ENCODE assay signal across 11 cellular contexts in the genomic region with DNA sequence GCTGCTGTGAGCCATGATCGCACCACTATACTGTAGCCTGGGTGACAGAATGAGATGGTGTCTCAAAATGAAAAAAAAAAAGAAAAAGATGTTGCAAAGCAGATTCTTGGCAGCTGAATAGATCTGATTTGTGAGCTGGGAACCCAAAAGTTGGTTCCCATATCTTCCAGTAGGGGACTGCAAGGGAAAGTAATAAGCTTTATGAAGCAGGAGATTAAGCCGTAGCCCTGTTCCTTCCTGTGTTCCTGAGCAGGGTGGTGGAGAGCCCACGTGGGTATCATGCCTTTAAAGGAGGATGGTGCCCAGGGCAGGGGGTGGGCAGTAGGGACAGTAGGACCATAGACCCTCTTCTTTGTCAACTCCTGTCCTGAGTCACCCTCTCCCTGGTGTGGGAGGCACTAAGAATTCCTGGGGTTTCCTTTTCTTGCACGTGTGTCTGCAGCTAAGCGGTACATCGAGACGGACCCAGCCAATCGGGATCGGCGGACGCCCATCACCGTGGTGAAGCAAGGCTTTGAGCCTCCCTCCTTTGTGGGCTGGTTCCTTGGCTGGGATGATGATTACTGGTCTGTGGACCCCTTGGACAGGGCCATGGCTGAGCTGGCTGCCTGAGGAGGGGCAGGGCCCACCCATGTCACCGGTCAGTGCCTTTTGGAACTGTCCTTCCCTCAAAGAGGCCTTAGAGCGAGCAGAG. TPM values are rescaled to one million over a fixed set of nuclear protein-coding genes. Genes with fewer than 3 reads are reported as not detected.
DNase-seq lines count a peak whose midpoint lies in the region; ATAC-seq and TF ChIP-seq lines count a peak whose summit lies in the region.
"Had no signal": no experiment of that assay in that cellular context is flagged by ENCODE, and none has a peak within 500 bp of the region (broad histone marks: within the 10 kb centered on the region; RNA-seq: fewer than 3 reads in every experiment).

No MANE protein-coding gene starts in this region.

- peaks cover 38% of the 10 kb centered on the region for H3K36me3 Mint-ChIP-seq in endodermal cell (ENCODE audit: low read depth)

- no peak overlapping the region for H3K4me3 Mint-ChIP-seq in endodermal cell
- H3K4me3 Mint-ChIP-seq: stimulated activated naive CD8-positive, alpha-beta T cell treated with anti-CD3 and anti-CD28 coated beads, Interleukin-15, Interleukin-2, amounts not matched to agents 100 ng/mL and 50 ng/mL, for 24 hours had no signal

- H2BK5ac ChIP-seq in mesenchymal stem cell (ENCODE audit: low read depth, low read length, poor library complexity, severe bottlenecking), result no peak overlapping the region

- H3K14ac ChIP-seq in mesenchymal stem cell (ENCODE audit: low read length in 2 of 2), result no peak overlapping the region

- no peak overlapping the region for H3K4me3 ChIP-seq in PC-9
- no peak overlapping the region for H3K4me3 ChIP-seq in endodermal cell (ENCODE audit: low read length)
- H3K4me3 ChIP-seq in mesenchymal stem cell (ENCODE audit: insufficient read depth in 1 of 2, low read depth in 1 of 2, low read length in 2 of 2), result no peak overlapping the region
- H3K4me3 ChIP-seq in upper lobe of left lung, result no peak overlapping the region

- H3K79me2 ChIP-seq in PC-9 (ENCODE audit: low read depth), result no peaks in the 10 kb centered on the region

- H3K27me3 ChIP-seq in PC-9 (ENCODE audit: insufficient read depth, low read depth), result no peaks in the 10 kb centered on the region
- H3K27me3 ChIP-seq in endodermal cell (ENCODE audit: control insufficient read depth, insufficient read depth, low read length, poor library complexity, severe bottlenecking), result no peaks in the 10 kb centered on the region
- no peaks in the 10 kb centered on the region for H3K27me3 ChIP-seq in mesenchymal stem cell (ENCODE audit: control insufficient read depth in 1 of 2, insufficient read depth in 1 of 2, low read length in 2 of 2)
- H3K27me3 ChIP-seq in upper lobe of left lung, result no peaks in the 10 kb centered on the region

- H2BK12ac ChIP-seq in mesenchymal stem cell (ENCODE audit: low read length in 2 of 2), result no peak overlapping the region

- no peak overlapping the region for H3K27ac ChIP-seq in PC-9
- no peak overlapping the region for H3K27ac ChIP-seq in endodermal cell (ENCODE audit: low read depth, low read length)
- H3K27ac ChIP-seq in mesenchymal stem cell (ENCODE audit: low read length, poor library complexity, severe bottlenecking), result no peak overlapping the region
- H3K27ac ChIP-seq in upper lobe of left lung, result peak overlapping the region; percentile 50 to 73 (median 66)
- H3K27ac ChIP-seq: KMS-11 had no signal

- no peak overlapping the region for H2BK120ac ChIP-seq in mesenchymal stem cell (ENCODE audit: low read depth, low read length)

- H3F3A ChIP-seq in PC-9 (ENCODE audit: insufficient read depth, low read depth), result 0 out of 2 replicates have a peak, but pooled peaks cover 9% of the 10 kb centered on the region

- H4K91ac ChIP-seq in mesenchymal stem cell (ENCODE audit: low read length), result no peak overlapping the region

- WGBS in endodermal cell (ENCODE audit: insufficient coverage in 1 of 2, insufficient read length in 1 of 2), 2 experiments, result 93 to 96% methylated on average over 10 to 13 of the region's 14 CpGs
- WGBS in mesenchymal stem cell, result 93% methylated on average over 12 of the region's 14 CpGs
- 70 to 71% methylated on average over 10 to 14 of the region's 14 CpGs for WGBS in upper lobe of left lung, 2 donors

- H3K79me1 ChIP-seq in mesenchymal stem cell (replicated peaks; ENCODE audit: low read length, poor library complexity, severe bottlenecking), result peaks cover 18% of the 10 kb centered on the region

- no peak overlapping the region for H2BK15ac ChIP-seq in mesenchymal stem cell (ENCODE audit: low read depth, poor library complexity, severe bottlenecking)

- no peaks in the 10 kb centered on the region for H3K9me3 Mint-ChIP-seq in endodermal cell
- H3K9me3 Mint-ChIP-seq: stimulated activated naive CD8-positive, alpha-beta T cell treated with anti-CD3 and anti-CD28 coated beads, Interleukin-15, Interleukin-2, amounts not matched to agents 100 ng/mL and 50 ng/mL, for 24 hours had no signal

- H3K4ac ChIP-seq in mesenchymal stem cell (ENCODE audit: low read depth in 1 of 2, low read length in 2 of 2), result no peak overlapping the region

- CTCF ChIA-PET in PC-9 (lab: Charles Lee), result no interaction called here

- H3K9me3 ChIP-seq in PC-9 (ENCODE audit: insufficient read depth, low read depth), result no peaks in the 10 kb centered on the region
- no peaks in the 10 kb centered on the region for H3K9me3 ChIP-seq in endodermal cell (ENCODE audit: control insufficient read depth, low read length)
- no peaks in the 10 kb centered on the region for H3K9me3 ChIP-seq in mesenchymal stem cell (ENCODE audit: control insufficient read depth, low read length)
- no peaks in the 10 kb centered on the region for H3K9me3 ChIP-seq in upper lobe of left lung

- H4K20me1 ChIP-seq in PC-9 (ENCODE audit: insufficient read depth), result no peaks in the 10 kb centered on the region

- DNase-seq in PC-9 (no peak), endodermal cell (no peak), mesenchymal stem cell (peak; percentile 64), upper lobe of left lung (peak in 1 of 2 donors; percentile 77)
- DNase-seq in activated T-cell treated with anti-CD3 and anti-CD28 coated beads, Interleukin-2, amount 50 U/mL, for 48 hours, result no peak
- DNase-seq in stimulated activated naive CD4-positive, alpha-beta T cell (lab: John Stamatoyannopoulos, UW), result no peak
- DNase-seq: SHP77 treated with DMSO at 0.1 percent for 48 hours had no signal

- POLR2A ChIA-PET in PC-9 (lab: Charles Lee; ENCODE audit: unreplicated experiment), result no interaction called here

- H3K36me3 ChIP-seq in PC-9 (ENCODE audit: low read depth) (no peaks in the 10 kb centered on the region), endodermal cell (ENCODE audit: control insufficient read depth, insufficient read depth, low read length) (peaks cover 19% of the 10 kb centered on the region), mesenchymal stem cell (ENCODE audit: control insufficient read depth in 1 of 2, insufficient read depth in 2 of 2, low read depth in 1 of 2, low read length in 2 of 2) (peaks cover 69 to 94% of the 10 kb centered on the region in 2 experiments), upper lobe of left lung (peaks cover 30 to 99% (median 71%) of the 10 kb centered on the region in 4 donors)

- H3K23ac ChIP-seq in mesenchymal stem cell (ENCODE audit: low read length in 2 of 2), result no peak overlapping the region

- no peaks in the 10 kb centered on the region for H3K4me1 Mint-ChIP-seq in endodermal cell

- H3K9ac ChIP-seq in endodermal cell (ENCODE audit: extremely low read depth, low read length, poor library complexity, severe bottlenecking) (no peak overlapping the region), mesenchymal stem cell (ENCODE audit: low read length) (peak overlapping the region; percentile 43)
- H3K9ac ChIP-seq: KMS-11 had no signal

- no TSS peak for BruUV-seq in PC-9 (replicated peaks; lab: Mats Ljungman, UMichigan)

- H3K18ac ChIP-seq in mesenchymal stem cell (ENCODE audit: low read depth in 1 of 2, low read length in 2 of 2), result no peak overlapping the region

- H3K4me2 ChIP-seq in PC-9 (no peak overlapping the region), mesenchymal stem cell (ENCODE audit: low read length, poor library complexity, severe bottlenecking) (no peak overlapping the region)
- H3K4me2 ChIP-seq: KMS-11 had no signal

- no peak overlapping the region for H2AFZ ChIP-seq in PC-9
- no peak overlapping the region for H2AFZ ChIP-seq in mesenchymal stem cell (ENCODE audit: low read depth, low read length)

- intact Hi-C loops in PC-9 (cut with micrococcal nuclease; ENCODE audit: unreplicated experiment), result no loop called here

- no peak for TF ChIP-seq POLR2A in upper lobe of left lung (IDR thresholded peaks at IDR 0.05)

- no peaks in the 10 kb centered on the region for H3K9me2 ChIP-seq in PC-9 (ENCODE audit: insufficient read depth)

- H3K27me3 Mint-ChIP-seq in endodermal cell (ENCODE audit: insufficient read depth), result no peaks in the 10 kb centered on the region
- H3K27me3 Mint-ChIP-seq: stimulated activated naive CD8-positive, alpha-beta T cell treated with anti-CD3 and anti-CD28 coated beads, Interleukin-15, Interleukin-2, amounts not matched to agents 100 ng/mL and 50 ng/mL, for 24 hours had no signal

- TF ChIP-seq CTCF in PC-9 (conservative IDR thresholded peaks at IDR 0.05) (peak; percentile 47; the same call in 1 of the 2 replicates), endodermal cell (conservative IDR thresholded peaks at IDR 0.05) (peak; percentile 59), upper lobe of left lung (IDR thresholded peaks at IDR 0.05) (peak in 4 of 6 experiments; percentile 14 to 41 (median 26))

- H2AK5ac ChIP-seq in mesenchymal stem cell (ENCODE audit: low read length, severe bottlenecking), result no peak overlapping the region

- H3K27ac Mint-ChIP-seq in endodermal cell, result no peak overlapping the region
- H3K27ac Mint-ChIP-seq: stimulated activated naive CD8-positive, alpha-beta T cell treated with anti-CD3 and anti-CD28 coated beads, Interleukin-15, Interleukin-2, amounts not matched to agents 100 ng/mL and 50 ng/mL, for 24 hours had no signal

- H4K8ac ChIP-seq in mesenchymal stem cell (ENCODE audit: low read length), result peak overlapping the region; percentile 2

- ATAC-seq in upper lobe of left lung (ENCODE audit: low FRiP score in 2 of 2), result peak in 1 of 2 donors; percentile 31
- ATAC-seq in GM18517 (IDR thresholded peaks at IDR 0.05; ENCODE audit: unreplicated experiment), result no peak
- ATAC-seq: esophagus mucosa had no signal

- TF ChIP-seq EP300 in upper lobe of left lung (IDR thresholded peaks at IDR 0.05), result no peak

- H3K4me1 ChIP-seq in PC-9 (replicated peaks; ENCODE audit: insufficient read depth), result peaks cover 20% of the 10 kb centered on the region
- no peaks in the 10 kb centered on the region for H3K4me1 ChIP-seq in endodermal cell (ENCODE audit: control insufficient read depth, insufficient read depth, low read length)
- H3K4me1 ChIP-seq in mesenchymal stem cell (ENCODE audit: control insufficient read depth, insufficient read depth, low read depth, low read length), result no peaks in the 10 kb centered on the region
- peaks cover 19 to 31% (median 24%) of the 10 kb centered on the region in 4 donors for H3K4me1 ChIP-seq in upper lobe of left lung

RNA-seq across cellular contexts. Expression of a gene that starts 37.9 kb away (rescaled TPM):
- 7.1 and 7.6 TPM in 2 replicates for total RNA-seq in PC-9 (2021)
- total RNA-seq in endodermal cell, result 10 to 100 TPM; 26.6 to 35.6 TPM
- 13.8 TPM for polyA plus RNA-seq in endodermal cell (2013, experiment 1 of 2)
- polyA plus RNA-seq in endodermal cell (2013, experiment 2 of 2), result 13.0 TPM
- 298 TPM for polyA plus RNA-seq in mesenchymal stem cell (2013, experiment 1 of 2)
- 315 TPM for polyA plus RNA-seq in mesenchymal stem cell (2013, experiment 2 of 2)
- total RNA-seq in upper lobe of left lung, result 100 to 1,000 TPM in 5 of 6 donors, 10 to 100 TPM in 1; 96.4 to 480 (median 362) TPM

Comparison
In these comparisons a context has a peak if more than half of its experiments do, and no peak if none do; other contexts are left out.
1. H3K27ac ChIP-seq: peak in upper lobe of left lung (4 of 4); none in PC-9 (single experiment), endodermal cell (single experiment) and mesenchymal stem cell (single experiment).
2. Peak in every context shown above with its lines, with median percentiles within 50 percentile points of each other: CTCF ChIP-seq.